In genomic region chr6:135644394-135644793, GRCh38 we compare ENCODE assay signal across 21 cellular contexts.
"Had no signal": no experiment of that assay in that cellular context is flagged by ENCODE, and none has a peak within 500 bp of the region (broad histone marks: within the 10 kb centered on the region; RNA-seq: fewer than 3 reads in every experiment).

No MANE protein-coding gene starts in this region.

- H3K27me3 Mint-ChIP-seq: stimulated activated memory B cell treated with anti-CD40 and anti-IgM and Interleukin-4, amounts not matched to agents 10 μg/mL and 1 μg/mL and 100 μg/mL, for 72 hours had no signal

- H3K4me3 Mint-ChIP-seq: activated naive CD4-positive, alpha-beta T cell treated with anti-CD3 and anti-CD28 coated beads for 36 hours; naive B cell; neural crest cell; stimulated activated memory B cell treated with anti-CD40 and anti-IgM and Interleukin-4, amounts not matched to agents 10 μg/mL and 1 μg/mL and 100 μg/mL, for 72 hours had no signal

- H3K27ac Mint-ChIP-seq: activated naive CD4-positive, alpha-beta T cell treated with anti-CD3 and anti-CD28 coated beads for 36 hours; naive B cell; stimulated activated memory B cell treated with anti-CD40 and anti-IgM and Interleukin-4, amounts not matched to agents 10 μg/mL and 1 μg/mL and 100 μg/mL, for 72 hours had no signal

- DNase-seq: activated effector memory CD4-positive, alpha-beta T cell treated with anti-CD3 and anti-CD28 coated beads, Interleukin-2, amount 50 U/mL, for 16 hours; activated naive CD4-positive, alpha-beta T cell treated with anti-CD3 and anti-CD28 coated beads for 36 hours; amygdala; caudate nucleus; cortex of kidney; foreskin fibroblast; head of caudate nucleus; hippocampal formation; left cardiac atrium; mammary epithelial cell; naive B cell; occipital lobe; psoas muscle; sigmoid colon; small intestine; stimulated activated CD4-positive, alpha-beta T cell treated with anti-CD3 and anti-CD28 coated beads, Interleukin-4, amount 100 ng/mL, for 24 hours had no signal

- H3K4me1 ChIP-seq: parathyroid adenoma, psoas muscle, sigmoid colon, tibial nerve had no signal

- ATAC-seq: esophagus mucosa; left cardiac atrium; psoas muscle; stimulated activated memory B cell treated with anti-CD40 and anti-IgM and Interleukin-4, amounts not matched to agents 10 μg/mL and 1 μg/mL and 100 μg/mL, for 72 hours had no signal

- H3K36me3 ChIP-seq: sigmoid colon, tibial nerve had no signal

- H3K4me1 Mint-ChIP-seq: naive B cell, neural crest cell had no signal

- H3K4me3 ChIP-seq: psoas muscle, sigmoid colon, tibial nerve had no signal

- H3K9me3 ChIP-seq: psoas muscle, sigmoid colon had no signal
